In the genomic region with DNA sequence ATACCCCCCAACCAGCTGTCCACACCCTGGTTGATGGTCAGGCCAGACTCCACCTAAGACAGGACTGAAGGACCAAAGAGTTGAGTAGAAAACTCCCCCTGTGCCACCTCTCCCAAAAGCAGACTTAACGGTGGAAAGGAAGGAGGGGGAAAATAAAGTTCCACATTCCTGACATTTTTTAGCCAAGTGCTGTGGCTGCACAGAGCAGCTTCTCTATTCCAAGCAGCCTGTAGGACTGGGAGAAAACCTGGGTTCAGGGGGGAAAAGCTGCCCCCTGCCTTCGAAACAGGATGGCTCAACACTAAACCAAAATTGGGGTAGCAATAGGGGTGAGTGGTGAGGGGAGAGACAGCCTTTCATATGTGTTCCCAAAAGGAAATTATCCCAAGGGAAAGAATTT, we compare ENCODE assay signal across 1 cellular context.
TF ChIP-seq lines count a peak whose summit lies in the region.

No MANE protein-coding gene starts in this region.

TF ChIP-seq in IMR-90, 13 proteins besides CTCF, POLR2A, EP300 and RAD21:
- TF ChIP-seq SMC3 (IDR thresholded peaks at IDR 0.05; ENCODE audit: low read depth, low read length) = peak; percentile 17; the same call in 1 of the 2 replicates
- no peak for TF ChIP-seq RCOR1 (IDR thresholded peaks at IDR 0.05; ENCODE audit: insufficient replicate concordance, low read length)
